15 cellular contexts compared by ENCODE assay signal in the genomic region with DNA sequence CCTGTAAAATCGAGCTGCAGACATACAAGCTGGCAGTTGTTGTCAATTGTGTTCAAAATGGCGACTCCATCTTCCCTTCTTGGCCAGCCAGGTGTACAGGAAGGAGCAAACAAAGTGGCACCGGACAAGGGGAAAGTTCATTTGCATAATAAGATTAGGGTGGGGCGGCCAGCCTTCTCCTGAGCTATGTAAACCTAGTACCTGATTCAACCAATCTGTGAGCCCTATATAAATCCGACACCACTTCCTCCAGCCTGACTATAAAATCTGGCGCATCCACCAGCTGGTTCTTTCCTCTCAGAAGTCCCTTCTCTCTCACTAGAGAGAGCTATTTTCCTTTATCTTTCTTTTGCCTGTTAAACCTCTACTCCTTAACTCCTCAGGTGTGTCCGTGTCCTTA. TPM values are rescaled to one million over a fixed set of nuclear protein-coding genes. Genes with fewer than 3 reads are reported as not detected.
DNase-seq lines count a peak whose midpoint lies in the region; ATAC-seq lines count a peak whose summit lies in the region.
"Had no signal": no experiment of that assay in that cellular context is flagged by ENCODE, and none has a peak within 500 bp of the region (broad histone marks: within the 10 kb centered on the region; RNA-seq: fewer than 3 reads in every experiment).

No MANE protein-coding gene starts in this region.

- ATAC-seq in HG03095 (IDR thresholded peaks at IDR 0.05; ENCODE audit: unreplicated experiment) (no peak), HG02870 (IDR thresholded peaks at IDR 0.05; ENCODE audit: unreplicated experiment) (no peak)
- ATAC-seq: natural killer cell had no signal

- DNase-seq in DMS 273 treated with DMSO at 0.1 percent for 48 hours (lab: John Stamatoyannopoulos, UW): peak; percentile 6
- DNase-seq in HT-29 (ENCODE audit: low spot score): peak; percentile 61
- DNase-seq in NCI-H82 treated with DMSO at 0.1 percent for 48 hours (lab: John Stamatoyannopoulos, UW; ENCODE audit: unreplicated experiment): peak; percentile 83
- DNase-seq in kidney tubule cell (ENCODE audit: low spot score): peak; percentile 6
- DNase-seq in dermis blood vessel endothelial cell: no peak
- no peak for DNase-seq in posterior vena cava (ENCODE audit: low spot score)
- DNase-seq: activated CD4-positive, CD25-positive, alpha-beta regulatory T cell treated with anti-CD3 and anti-CD28 coated beads, Interleukin-2, amount 50 U/mL, for 72 hours; activated T-cell treated with anti-CD3 and anti-CD28 coated beads for 4 hours; brain microvascular endothelial cell; CD4-positive, CD25-positive, alpha-beta regulatory T cell; natural killer cell; NCI-H345; retina had no signal

- intact Hi-C loops in posterior vena cava (cut with DNase I): no loop called here

RNA-seq across cellular contexts. Expression of gene HBS1L, which starts 8.1 kb away (rescaled TPM):
- 65.1 and 74.3 TPM in 2 replicates for total RNA-seq in HT-29 (2014; rRNA removed; shearing (Covaris generic))
- total RNA-seq in dermis blood vessel endothelial cell (106 and 170 TPM in 2 replicates), posterior vena cava (10 to 100 TPM; 62.9 to 66.5 TPM)

Comparison
In these comparisons a context has a peak if more than half of its experiments do, and no peak if none do; other contexts are left out.
1. DNase-seq: peak in DMS 273 treated with DMSO at 0.1 percent for 48 hours (single experiment), HT-29 (single experiment), NCI-H82 treated with DMSO at 0.1 percent for 48 hours (single experiment) and kidney tubule cell (single experiment); none in dermis blood vessel endothelial cell (single experiment) and posterior vena cava (single experiment).